In genomic region chr19:49085868-49086232, GRCh38 we compare ENCODE assay signal across 8 cellular contexts. TPM values are rescaled to one million over a fixed set of nuclear protein-coding genes. Genes with fewer than 3 reads are reported as not detected.
DNase-seq lines count a peak whose midpoint lies in the region; ATAC-seq and TF ChIP-seq lines count a peak whose summit lies in the region.

No MANE protein-coding gene starts in this region.

- H3K9ac ChIP-seq in HUES48 (ENCODE audit: low read depth, low read length) (peak overlapping the region; percentile 91), mucosa of stomach (ENCODE audit: low read length) (peak overlapping the region; percentile 93)

- peaks cover 37% of the 10 kb centered on the region for H3K4me1 Mint-ChIP-seq in central memory CD8-positive, alpha-beta T cell

- H3K9me3 Mint-ChIP-seq in central memory CD8-positive, alpha-beta T cell, result no peaks in the 10 kb centered on the region

- peak overlapping the region; percentile 94 for H3K4me3 Mint-ChIP-seq in central memory CD8-positive, alpha-beta T cell

- H3K27ac ChIP-seq in A673 (ENCODE audit: low read depth, low read length, poor library complexity, severe bottlenecking) (peak overlapping the region; percentile 97), HUES48 (ENCODE audit: low read depth, low read length) (peak overlapping the region; percentile 91)

- TF ChIP-seq CTCF in A673 (conservative IDR thresholded peaks at IDR 0.05; ENCODE audit: low read depth, low read length), result no peak

- peaks cover 9% of the 10 kb centered on the region for H3K4me1 ChIP-seq in A673 (ENCODE audit: insufficient read depth, low read length, poor library complexity, severe bottlenecking)
- peaks cover 2% of the 10 kb centered on the region; the same call in 1 of the 2 replicates for H3K4me1 ChIP-seq in HUES48 (ENCODE audit: control insufficient read depth, insufficient read depth, low read length)
- H3K4me1 ChIP-seq in mucosa of stomach (ENCODE audit: control insufficient read depth, insufficient read depth, low read length), result peaks cover 16% of the 10 kb centered on the region

- H3K27ac Mint-ChIP-seq in central memory CD8-positive, alpha-beta T cell (ENCODE audit: low read depth), result peak overlapping the region; percentile 96

- no peak for ATAC-seq in central memory CD8-positive, alpha-beta T cell (replicated peaks; ENCODE audit: extremely low read depth, poor library complexity, severe bottlenecking)
- ATAC-seq in GM18861 (IDR thresholded peaks at IDR 0.05; ENCODE audit: unreplicated experiment) (no peak), GM18909 (IDR thresholded peaks at IDR 0.05; ENCODE audit: poor library complexity, unreplicated experiment) (no peak)

- CTCF ChIA-PET in A673 (lab: Charles Lee), result no interaction called here

- H3K27me3 ChIP-seq in A673 (replicated peaks; ENCODE audit: insufficient read depth, low read depth, low read length, poor library complexity), result no peaks in the 10 kb centered on the region
- no peaks in the 10 kb centered on the region for H3K27me3 ChIP-seq in HUES48 (ENCODE audit: control insufficient read depth, insufficient read depth, low read length)
- H3K27me3 ChIP-seq in mucosa of stomach (ENCODE audit: control insufficient read depth, insufficient read depth, low read length), result no peaks in the 10 kb centered on the region

- H3K9me3 ChIP-seq in A673 (ENCODE audit: low read depth, low read length, poor library complexity, severe bottlenecking) (no peaks in the 10 kb centered on the region), HUES48 (ENCODE audit: control insufficient read depth, insufficient read depth, low read length) (no peaks in the 10 kb centered on the region), mucosa of stomach (ENCODE audit: control insufficient read depth, low read length) (no peaks in the 10 kb centered on the region)

- H3K36me3 ChIP-seq in A673 (ENCODE audit: insufficient read depth, low read length, poor library complexity, severe bottlenecking), result peaks cover 36% of the 10 kb centered on the region
- H3K36me3 ChIP-seq in HUES48 (ENCODE audit: control insufficient read depth, insufficient read depth, low read length), result peaks cover 32% of the 10 kb centered on the region
- H3K36me3 ChIP-seq in mucosa of stomach (ENCODE audit: control insufficient read depth, insufficient read depth, low read length), result peaks cover 12% of the 10 kb centered on the region

- intact Hi-C loops in A673 (cut with micrococcal nuclease; ENCODE audit: unreplicated experiment), result no loop called here

- POLR2A ChIA-PET in A673 (lab: Charles Lee; ENCODE audit: low non-redundant PET), result no interaction called here

- DNase-seq in A673 (ENCODE audit: low spot score), result no peak
- DNase-seq in central memory CD8-positive, alpha-beta T cell (ENCODE audit: low spot score in 2 of 2), result no peak
- no peak for DNase-seq in stimulated activated CD8-positive, alpha-beta memory T cell treated with anti-CD3 and anti-CD28 coated beads, Interleukin-4, amount 100 ng/mL, for 48 hours
- DNase-seq in stimulated activated CD4-positive, alpha-beta T cell treated with anti-CD3 and anti-CD28 coated beads, Interleukin-2, amount 100 ng/mL, for 24 hours, result no peak

- peaks cover 40% of the 10 kb centered on the region for H3K36me3 Mint-ChIP-seq in central memory CD8-positive, alpha-beta T cell (ENCODE audit: insufficient read depth)

- no TSS peak for BruUV-seq in A673 (replicated peaks; lab: Mats Ljungman, UMichigan)

- peak overlapping the region; percentile 88 for H3K4me3 ChIP-seq in A673 (ENCODE audit: low read depth, low read length, poor library complexity, severe bottlenecking)
- H3K4me3 ChIP-seq in HUES48 (ENCODE audit: low read depth, low read length), result peak overlapping the region; percentile 93
- H3K4me3 ChIP-seq in mucosa of stomach (ENCODE audit: low read length), result peak overlapping the region; percentile 89

- no peaks in the 10 kb centered on the region for H3K27me3 Mint-ChIP-seq in central memory CD8-positive, alpha-beta T cell

RNA-seq across cellular contexts. Expression of gene SNRNP70, which starts 0.6 kb away (rescaled TPM):
- 291 and 295 TPM in 2 replicates for total RNA-seq in A673 (2021)

RNA-seq across cellular contexts. Expression of gene KCNA7, which starts 13.4 kb away (rescaled TPM):
- total RNA-seq in A673 (2021), result not detected in 2 replicates

RNA-seq across cellular contexts. Expression of gene NTF4, which starts 21.2 kb away (rescaled TPM):
- not detected in 2 replicates for total RNA-seq in A673 (2021)

RNA-seq across cellular contexts. Expression of gene CGB7, which starts 28.3 kb away (rescaled TPM):
- total RNA-seq in A673 (2021), result not detected in 2 replicates

RNA-seq across cellular contexts. Expression of gene LIN7B, which starts 28.3 kb away (rescaled TPM):
- total RNA-seq in A673 (2021), result 19.9 and 24.3 TPM in 2 replicates
